8 cellular contexts compared by ENCODE assay signal in the genomic region with DNA sequence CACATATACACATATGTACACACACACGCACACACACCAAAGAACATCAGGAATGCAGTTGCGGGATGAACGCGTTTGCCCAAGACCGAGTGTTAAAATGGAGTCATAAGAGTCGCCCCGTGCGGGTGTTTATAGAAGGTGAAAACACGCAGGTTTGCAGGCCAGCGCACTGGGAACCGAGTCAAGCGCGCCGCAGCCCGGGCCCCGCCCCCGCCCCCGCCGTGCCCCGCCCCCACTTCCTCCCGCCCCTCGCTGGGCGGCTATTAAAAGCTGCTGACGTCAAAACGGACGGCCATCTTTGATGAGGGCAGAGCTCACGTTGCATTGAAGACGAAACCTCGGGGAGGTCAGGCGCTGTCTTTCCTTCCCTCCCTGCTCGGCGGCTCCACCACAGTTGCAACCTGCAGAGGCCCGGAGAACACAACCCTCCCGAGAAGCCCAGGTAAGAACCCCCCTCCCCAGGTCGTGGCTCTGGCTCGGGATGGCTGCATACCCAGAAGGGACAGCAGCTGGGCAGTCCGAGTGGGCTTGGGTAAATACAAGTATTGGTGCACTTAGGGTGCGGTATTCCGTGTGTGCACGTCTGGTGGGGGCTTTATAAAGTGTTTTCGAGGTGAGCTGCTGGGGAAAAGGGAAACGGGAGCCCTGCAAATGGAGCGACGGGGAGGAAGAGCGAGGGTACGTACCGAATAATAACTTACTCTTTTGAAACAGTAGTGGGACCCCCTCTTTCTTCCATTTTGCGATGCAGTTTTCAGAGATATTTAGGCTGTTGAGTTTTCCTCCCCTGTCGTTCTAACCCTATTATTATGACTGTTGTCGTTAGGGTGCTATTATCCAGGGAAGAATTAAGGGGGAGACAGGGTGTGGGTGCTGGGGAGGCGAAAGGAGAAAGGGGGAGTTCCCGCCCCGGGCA. TPM values are rescaled to one million over a fixed set of nuclear protein-coding genes. Genes with fewer than 3 reads are reported as not detected.
DNase-seq lines count a peak whose midpoint lies in the region; ATAC-seq and TF ChIP-seq lines count a peak whose summit lies in the region.

A gene (plus strand): TSS at position 295 of the 916 bp plus-strand sequence. CDS start 56,662 bp downstream, outside the sequence.

- TF ChIP-seq RAD21 in SK-N-SH (IDR thresholded peaks at IDR 0.05; ENCODE audit: low read length): no peak; the same call in 1 of the 2 replicates

- TF ChIP-seq EP300 in SK-N-SH (IDR thresholded peaks at IDR 0.05; ENCODE audit: borderline replicate concordance in 1 of 2, low read depth in 1 of 2, low read length in 1 of 2): no peak

- no peaks in the 10 kb centered on the region for H3K36me3 Mint-ChIP-seq in MCF 10A (ENCODE audit: insufficient read depth, unreplicated experiment)

- H3K4me3 Mint-ChIP-seq in MCF 10A (ENCODE audit: unreplicated experiment): peak within 1 kb of the TSS; percentile 40

- H3K9me3 ChIP-seq in SK-N-SH (no peaks in the 10 kb centered on the region), iPS-15b (ENCODE audit: control insufficient read depth, insufficient read depth, low read length) (no peaks in the 10 kb centered on the region)

- H3K27ac ChIP-seq in SK-N-SH (ENCODE audit: low read depth in 2 of 2, low read length in 1 of 2): peak within 1 kb of the TSS; percentile 73 to 94

- H3K27ac Mint-ChIP-seq in MCF 10A (ENCODE audit: low read depth, unreplicated experiment): no peak within 1 kb of the TSS

- H3K4me3 ChIP-seq in SK-N-SH (ENCODE audit: low read depth in 2 of 2, low read length in 1 of 2) (peak within 1 kb of the TSS; percentile 68 to 69), iPS-15b (ENCODE audit: low read depth, low read length) (peak within 1 kb of the TSS; percentile 84), skeletal muscle cell (ENCODE audit: low read depth, low read length) (peak within 1 kb of the TSS; percentile 55)

- H3K9ac ChIP-seq in SK-N-SH: peak within 1 kb of the TSS; percentile 55
- no peak within 1 kb of the TSS for H3K9ac ChIP-seq in iPS-15b (ENCODE audit: low read depth, low read length)

- no peaks in the 10 kb centered on the region for H3K9me3 Mint-ChIP-seq in MCF 10A (ENCODE audit: unreplicated experiment)

- no TSS peak for BruUV-seq in MCF 10A (replicated peaks; lab: Mats Ljungman, UMichigan)

- peaks cover 15% of the 10 kb centered on the region for H3F3A ChIP-seq in SK-N-SH (replicated peaks; ENCODE audit: insufficient read depth)

- H3K4me1 ChIP-seq in SK-N-SH (ENCODE audit: control insufficient read depth in 1 of 2, insufficient read depth in 2 of 2, low read depth in 1 of 2, low read length in 1 of 2) (peaks cover 0 to 20% of the 10 kb centered on the region in 2 experiments; a peak in 2 of 4 replicates), iPS-15b (ENCODE audit: control insufficient read depth, insufficient read depth, low read length) (no peaks in the 10 kb centered on the region)

- no peak for TF ChIP-seq CTCF in SK-N-SH (IDR thresholded peaks at IDR 0.05)
- TF ChIP-seq CTCF in MCF 10A (IDR thresholded peaks at IDR 0.05; ENCODE audit: unreplicated experiment): no peak

- peak within 1 kb of the TSS; percentile 92 for H2AFZ ChIP-seq in SK-N-SH (ENCODE audit: low read depth)

- intact Hi-C loops in MCF 10A (cut with micrococcal nuclease): loop anchor here (1.0 kb wide), 1 partner anchor 103 kb away; no protein-coding TSS in a partner anchor

- H3K9me2 ChIP-seq in SK-N-SH: no peaks in the 10 kb centered on the region

- DNase-seq in DMS 273 treated with DMSO at 0.1 percent for 48 hours (lab: John Stamatoyannopoulos, UW) (peak; percentile 76), MV-4-11 (lab: John Stamatoyannopoulos, UW) (peak; percentile 59), SK-N-SH (peak; percentile 88), MCF 10A (ENCODE audit: unreplicated experiment) (peak; percentile 73), skeletal muscle cell (ENCODE audit: low read depth) (peak; percentile 60)

- peaks cover 5% of the 10 kb centered on the region for H3K4me1 Mint-ChIP-seq in MCF 10A (ENCODE audit: insufficient read depth, unreplicated experiment)

- H3K27me3 Mint-ChIP-seq in MCF 10A (ENCODE audit: insufficient read depth, unreplicated experiment): peaks cover 61% of the 10 kb centered on the region

- H3K4me2 ChIP-seq in SK-N-SH: peak within 1 kb of the TSS; percentile 83

- H4K20me1 ChIP-seq in SK-N-SH (ENCODE audit: insufficient read depth): peaks cover 4% of the 10 kb centered on the region; the same call in 1 of the 2 replicates

- no peaks in the 10 kb centered on the region for H3K36me3 ChIP-seq in SK-N-SH (replicated peaks in 1 of 2; ENCODE audit: control insufficient read depth in 1 of 2, insufficient read depth in 2 of 2, low read length in 1 of 2)
- no peaks in the 10 kb centered on the region for H3K36me3 ChIP-seq in iPS-15b (ENCODE audit: control insufficient read depth, insufficient read depth, low read length)

- CTCF ChIA-PET in SK-N-SH (lab: Yijun Ruan, JAX): interaction anchor here (0.9 to 3.9 kb wide), 8 partner anchors 20 to 241 kb away, joined by 3 to 20 read pairs (median 4); no protein-coding TSS in a partner anchor
- CTCF ChIA-PET in MCF 10A (lab: Yijun Ruan, JAX): interaction anchor here (0.6 to 0.9 kb wide), 2 partner anchors 229 to 244 kb away, joined by 3 read pairs; no protein-coding TSS in a partner anchor

- ATAC-seq in GM21723 (IDR thresholded peaks at IDR 0.05; ENCODE audit: unreplicated experiment) (no peak), HG02678 (IDR thresholded peaks at IDR 0.05; ENCODE audit: unreplicated experiment) (no peak)

- H3K79me2 ChIP-seq in SK-N-SH (ENCODE audit: insufficient read depth): no peaks in the 10 kb centered on the region

- WGBS in SK-N-SH (ENCODE audit: low lambda C conversion rate): 1% methylated on average over 35 of the region's 53 CpGs

- H3K27me3 ChIP-seq in SK-N-SH (ENCODE audit: insufficient read depth) (no peaks in the 10 kb centered on the region), iPS-15b (ENCODE audit: control insufficient read depth, insufficient read depth, low read length) (peaks cover 25% of the 10 kb centered on the region)

- POLR2A ChIA-PET in SK-N-SH (lab: Yijun Ruan, JAX): interaction anchor here (0.7 to 2.7 kb wide), 13 partner anchors 21 to 305 kb away, joined by 3 to 24 read pairs (median 3); a partner anchor contains a TSS
- POLR2A ChIA-PET in MCF 10A (lab: Yijun Ruan, JAX): no interaction called here

TF ChIP-seq in SK-N-SH, 30 proteins besides CTCF, POLR2A, EP300 and RAD21 (continues in another document):
- TF ChIP-seq TAF1 (IDR thresholded peaks at IDR 0.05; ENCODE audit: borderline replicate concordance, low read depth, low read length) (peak; percentile 40; the same call in 1 of the 2 replicates), CHD2 (IDR thresholded peaks at IDR 0.05; ENCODE audit: low read length, partially characterized antibody) (peak; percentile 78), TCF12 (IDR thresholded peaks at IDR 0.05) (no peak), EZH2phosphoT487 (IDR thresholded peaks at IDR 0.05; ENCODE audit: borderline replicate concordance, low read depth) (no peak), MXI1 (IDR thresholded peaks at IDR 0.05; ENCODE audit: low read depth, low read length) (peak; percentile 67; the same call in 1 of the 2 replicates), POLR2AphosphoS5 (IDR thresholded peaks at IDR 0.05; ENCODE audit: low read depth, low read length) (peak; percentile 46; the same call in 1 of the 2 replicates), MEF2A (IDR thresholded peaks at IDR 0.05; ENCODE audit: borderline replicate concordance, low read depth) (peak; percentile 41; the same call in 1 of the 2 replicates), FOXM1 (IDR thresholded peaks at IDR 0.05; ENCODE audit: low read depth) (no peak), TEAD4 (IDR thresholded peaks at IDR 0.05; ENCODE audit: borderline replicate concordance, insufficient read depth) (no peak), RFX5 (IDR thresholded peaks at IDR 0.05; ENCODE audit: low read length) (no peak), SIN3A (IDR thresholded peaks at IDR 0.05; ENCODE audit: borderline replicate concordance, low read depth, low read length) (peak; percentile 48; the same call in 1 of the 2 replicates)
- TF ChIP-seq, protein P1, sequence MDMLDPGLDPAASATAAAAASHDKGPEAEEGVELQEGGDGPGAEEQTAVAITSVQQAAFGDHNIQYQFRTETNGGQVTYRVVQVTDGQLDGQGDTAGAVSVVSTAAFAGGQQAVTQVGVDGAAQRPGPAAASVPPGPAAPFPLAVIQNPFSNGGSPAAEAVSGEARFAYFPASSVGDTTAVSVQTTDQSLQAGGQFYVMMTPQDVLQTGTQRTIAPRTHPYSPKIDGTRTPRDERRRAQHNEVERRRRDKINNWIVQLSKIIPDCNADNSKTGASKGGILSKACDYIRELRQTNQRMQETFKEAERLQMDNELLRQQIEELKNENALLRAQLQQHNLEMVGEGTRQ (IDR thresholded peaks at IDR 0.05; ENCODE audit: borderline replicate concordance, low read depth, low read length): no peak
- TF ChIP-seq, protein P2, sequence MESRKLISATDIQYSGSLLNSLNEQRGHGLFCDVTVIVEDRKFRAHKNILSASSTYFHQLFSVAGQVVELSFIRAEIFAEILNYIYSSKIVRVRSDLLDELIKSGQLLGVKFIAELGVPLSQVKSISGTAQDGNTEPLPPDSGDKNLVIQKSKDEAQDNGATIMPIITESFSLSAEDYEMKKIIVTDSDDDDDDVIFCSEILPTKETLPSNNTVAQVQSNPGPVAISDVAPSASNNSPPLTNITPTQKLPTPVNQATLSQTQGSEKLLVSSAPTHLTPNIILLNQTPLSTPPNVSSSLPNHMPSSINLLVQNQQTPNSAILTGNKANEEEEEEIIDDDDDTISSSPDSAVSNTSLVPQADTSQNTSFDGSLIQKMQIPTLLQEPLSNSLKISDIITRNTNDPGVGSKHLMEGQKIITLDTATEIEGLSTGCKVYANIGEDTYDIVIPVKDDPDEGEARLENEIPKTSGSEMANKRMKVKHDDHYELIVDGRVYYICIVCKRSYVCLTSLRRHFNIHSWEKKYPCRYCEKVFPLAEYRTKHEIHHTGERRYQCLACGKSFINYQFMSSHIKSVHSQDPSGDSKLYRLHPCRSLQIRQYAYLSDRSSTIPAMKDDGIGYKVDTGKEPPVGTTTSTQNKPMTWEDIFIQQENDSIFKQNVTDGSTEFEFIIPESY (IDR thresholded peaks at IDR 0.05; ENCODE audit: borderline replicate concordance, low read depth): no peak

RNA-seq across cellular contexts. Expression of the gene that starts here (rescaled TPM):
- 42.4 and 46.0 TPM in 2 replicates for polyA plus RNA-seq in SK-N-SH (2012; rRNA removed)
- 46.0 and 48.8 TPM in 2 replicates for polyA plus RNA-seq in SK-N-SH (2012; cell fraction: cytosol; rRNA removed)
- 89.1 and 142 TPM in 2 replicates for polyA plus RNA-seq in SK-N-SH (2012; cell fraction: nucleus; rRNA removed)
- total RNA-seq in MCF 10A (2022): not detected in 2 replicates

Comparison
In these comparisons a context has a peak if more than half of its experiments do, and no peak if none do; other contexts are left out.
1. Peak in DNase-seq in MCF 10A; RNA of the gene not detected or under 1 TPM.